ENCODE assay signal across 8 cellular contexts in genomic region chr21:38159355-38159754, GRCh38.
DNase-seq lines count a peak whose midpoint lies in the region; ATAC-seq, FAIRE-seq and TF ChIP-seq lines count a peak whose summit lies in the region.

No MANE protein-coding gene starts in this region.

- H3K27ac Mint-ChIP-seq in CD4-positive, alpha-beta T cell = no peak overlapping the region
- H3K27ac Mint-ChIP-seq in neural crest cell (ENCODE audit: unreplicated experiment) = no peak overlapping the region

- H3K36me3 ChIP-seq in upper lobe of right lung = no peaks in the 10 kb centered on the region

- peak; percentile 44 for ATAC-seq in CD4-positive, alpha-beta T cell (ENCODE audit: poor library complexity)
- ATAC-seq in esophagus mucosa = peak; percentile 51
- ATAC-seq in upper lobe of right lung = peak; percentile 94
- no peak for ATAC-seq in GM19463 (IDR thresholded peaks at IDR 0.05; ENCODE audit: unreplicated experiment)

- H3K4me3 Mint-ChIP-seq in CD4-positive, alpha-beta T cell = no peak overlapping the region
- H3K4me3 Mint-ChIP-seq in neural crest cell = no peak overlapping the region

- H3K27me3 ChIP-seq in CD4-positive, alpha-beta T cell (ENCODE audit: control insufficient read depth, insufficient read depth, low read length) = peaks cover 5% of the 10 kb centered on the region
- H3K27me3 ChIP-seq in upper lobe of right lung = peaks cover 11% of the 10 kb centered on the region

- no peaks in the 10 kb centered on the region for H3K9me3 ChIP-seq in CD4-positive, alpha-beta T cell (ENCODE audit: control insufficient read depth, low read length)
- H3K9me3 ChIP-seq in upper lobe of right lung = no peaks in the 10 kb centered on the region

- TF ChIP-seq POLR2A in H54 (IDR thresholded peaks at IDR 0.05; ENCODE audit: low read depth, low read length) = no peak

- CTCF ChIA-PET in CD4-positive, alpha-beta T cell (lab: Charles Lee) = interaction anchor here (2.0 kb wide), 1 partner anchor 193 kb away, joined by 8 read pairs; no protein-coding TSS in a partner anchor

- H3K27ac ChIP-seq in CD4-positive, alpha-beta T cell (ENCODE audit: low read depth, low read length) = no peak overlapping the region
- no peak overlapping the region for H3K27ac ChIP-seq in upper lobe of right lung

- DNase-seq in CD4-positive, alpha-beta T cell = peak; percentile 32 to 51 (median 45)
- DNase-seq in H54 (ENCODE audit: insufficient read length, low spot score) (peak; percentile 38), NCI-H774 (lab: John Stamatoyannopoulos, UW) (peak; percentile 45), neural crest cell (ENCODE audit: low read depth, low spot score) (peak; percentile 61), upper lobe of right lung (peak; percentile 66)
- DNase-seq in activated CD8-positive, alpha-beta memory T cell treated with anti-CD3 and anti-CD28 coated beads for 24 hours = peak; percentile 70

- H3K9me3 Mint-ChIP-seq in CD4-positive, alpha-beta T cell = no peaks in the 10 kb centered on the region
- no peaks in the 10 kb centered on the region for H3K9me3 Mint-ChIP-seq in neural crest cell

- intact Hi-C loops in CD4-positive, alpha-beta T cell (cut with DNase I, micrococcal nuclease) = loop anchor here (1.0 to 2.0 kb wide), 3 partner anchors 59 to 197 kb away; no protein-coding TSS in a partner anchor
- intact Hi-C loops in upper lobe of right lung (cut with DNase I) = no loop called here

- POLR2A ChIA-PET in CD4-positive, alpha-beta T cell (lab: Charles Lee) = interaction anchor here (1.0 kb wide), 1 partner anchor 193 kb away, joined by 3 read pairs; no protein-coding TSS in a partner anchor

- TF ChIP-seq CTCF in CD4-positive, alpha-beta T cell (IDR thresholded peaks at IDR 0.05) = peak; percentile 77
- TF ChIP-seq CTCF in neural crest cell (conservative IDR thresholded peaks at IDR 0.05) = peak; percentile 88
- peak; percentile 83 for TF ChIP-seq CTCF in upper lobe of right lung (IDR thresholded peaks at IDR 0.05)

- H3K27me3 Mint-ChIP-seq in CD4-positive, alpha-beta T cell = peaks cover 43% of the 10 kb centered on the region
- H3K27me3 Mint-ChIP-seq in neural crest cell (ENCODE audit: low read depth) = no peaks in the 10 kb centered on the region

- H3K36me3 Mint-ChIP-seq in CD4-positive, alpha-beta T cell (ENCODE audit: low read depth) = no peaks in the 10 kb centered on the region
- no peaks in the 10 kb centered on the region for H3K36me3 Mint-ChIP-seq in neural crest cell (ENCODE audit: low read depth)

- no peak for FAIRE-seq in H54 (lab: Jason Lieb, UNC)

- H3K4me1 Mint-ChIP-seq in CD4-positive, alpha-beta T cell (ENCODE audit: low read depth) = no peaks in the 10 kb centered on the region
- H3K4me1 Mint-ChIP-seq in neural crest cell = peaks cover 10% of the 10 kb centered on the region

- no peaks in the 10 kb centered on the region for H3K4me1 ChIP-seq in upper lobe of right lung

- H3K4me3 ChIP-seq in upper lobe of right lung = no peak overlapping the region
